8 cellular contexts compared by ENCODE assay signal in the genomic region with DNA sequence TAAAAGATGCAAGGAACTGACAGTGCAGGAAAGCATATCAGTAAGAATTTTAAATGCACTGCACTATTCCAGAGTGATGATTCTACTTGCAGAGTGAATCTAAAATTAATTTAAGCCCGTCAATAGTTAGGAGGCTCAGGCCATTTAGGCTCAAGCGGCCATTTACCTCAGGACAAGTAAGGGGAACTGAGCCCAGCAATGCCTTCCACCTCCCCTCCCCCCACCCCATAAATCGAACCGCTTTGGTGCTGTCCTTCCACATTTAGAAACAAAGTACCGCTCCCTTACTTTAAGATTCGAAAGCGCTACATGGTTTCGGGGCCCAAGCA. TPM values are rescaled to one million over a fixed set of nuclear protein-coding genes. Genes with fewer than 3 reads are reported as not detected.
A peak's percentile ranks its signal among the peaks of the same experiment; 100 is the strongest.
DNase-seq lines count a peak whose midpoint lies in the region; ATAC-seq and TF ChIP-seq lines count a peak whose summit lies in the region.

No MANE protein-coding gene starts in this region.

- peaks cover 15% of the 10 kb centered on the region for H3K4me1 Mint-ChIP-seq in CD14-positive monocyte
- H3K4me1 Mint-ChIP-seq in activated naive CD8-positive, alpha-beta T cell treated with anti-CD3 and anti-CD28 coated beads, Interleukin-2, amount 10 ng/mL, durations not matched to agents 7 days and 5 days: peaks cover 16% of the 10 kb centered on the region

- H3K4me3 ChIP-seq in iPS-11a (ENCODE audit: low read depth, low read length): peak overlapping the region; percentile 61
- H3K4me3 ChIP-seq in skin epidermis: peak overlapping the region; percentile 44 to 68 (median 58)

- peak overlapping the region in 20 of 21 experiments; percentile 62 to 88 (median 82) for H3K27ac ChIP-seq in skin epidermis

- peaks cover 0 to 13% (median 0%) of the 10 kb centered on the region in 3 donors for H3K27me3 Mint-ChIP-seq in CD14-positive monocyte (ENCODE audit: low read depth in 3 of 3)
- H3K27me3 Mint-ChIP-seq in activated naive CD8-positive, alpha-beta T cell treated with anti-CD3 and anti-CD28 coated beads, Interleukin-2, amount 10 ng/mL, durations not matched to agents 7 days and 5 days: no peaks in the 10 kb centered on the region

- DNase-seq in CD14-positive monocyte (ENCODE audit: low spot score): no peak
- DNase-seq in activated naive CD8-positive, alpha-beta T cell treated with anti-CD3 and anti-CD28 coated beads, Interleukin-2, amount 10 ng/mL, durations not matched to agents 7 days and 5 days: no peak
- no peak for DNase-seq in NCI-H1417 treated with DMSO at 0.1 percent for 48 hours (lab: John Stamatoyannopoulos, UW)
- no peak for DNase-seq in superior temporal gyrus (ENCODE audit: extremely low spot score)

- peak overlapping the region; percentile 96 for H3K4me3 Mint-ChIP-seq in CD14-positive monocyte
- H3K4me3 Mint-ChIP-seq in activated naive CD8-positive, alpha-beta T cell treated with anti-CD3 and anti-CD28 coated beads, Interleukin-2, amount 10 ng/mL, durations not matched to agents 7 days and 5 days: peak overlapping the region; percentile 100

- no peak for TF ChIP-seq CTCF in CD14-positive monocyte (IDR thresholded peaks at IDR 0.05)

- peaks cover 39% of the 10 kb centered on the region in 2 donors for H3K36me3 Mint-ChIP-seq in CD14-positive monocyte
- H3K36me3 Mint-ChIP-seq in activated naive CD8-positive, alpha-beta T cell treated with anti-CD3 and anti-CD28 coated beads, Interleukin-2, amount 10 ng/mL, durations not matched to agents 7 days and 5 days: peaks cover 18% of the 10 kb centered on the region

- ATAC-seq in HG02610 (IDR thresholded peaks at IDR 0.05; ENCODE audit: unreplicated experiment): peak; percentile 7
- ATAC-seq in activated naive CD8-positive, alpha-beta T cell treated with anti-CD3 and anti-CD28 coated beads, Interleukin-2, amount 10 ng/mL, durations not matched to agents 7 days and 5 days (ENCODE audit: low read depth): no peak
- ATAC-seq in HG02840 (IDR thresholded peaks at IDR 0.05; ENCODE audit: low FRiP score, unreplicated experiment): no peak

- POLR2A ChIA-PET in activated naive CD8-positive, alpha-beta T cell treated with anti-CD3 and anti-CD28 coated beads, Interleukin-2, amount 10 ng/mL, durations not matched to agents 7 days and 5 days (lab: Charles Lee): interaction anchor here (0.9 kb wide), 1 partner anchor 88 kb away, joined by 3 read pairs; the partner anchor contains the start of genes DNAAF6 and NUP62CL

- intact Hi-C loops in CD14-positive monocyte (cut with micrococcal nuclease): no loop called here

- H3K27ac Mint-ChIP-seq in CD14-positive monocyte: peak overlapping the region in 5 of 7 donors; percentile 25 to 94 (median 90)
- H3K27ac Mint-ChIP-seq in activated naive CD8-positive, alpha-beta T cell treated with anti-CD3 and anti-CD28 coated beads, Interleukin-2, amount 10 ng/mL, durations not matched to agents 7 days and 5 days: peak overlapping the region; percentile 99

- H3K9me3 Mint-ChIP-seq in CD14-positive monocyte: no peaks in the 10 kb centered on the region
- H3K9me3 Mint-ChIP-seq in activated naive CD8-positive, alpha-beta T cell treated with anti-CD3 and anti-CD28 coated beads, Interleukin-2, amount 10 ng/mL, durations not matched to agents 7 days and 5 days: no peaks in the 10 kb centered on the region

RNA-seq across cellular contexts. Expression of gene RBM41, which starts 0.7 kb away (rescaled TPM):
- 1 to 10 TPM; 8.6 to 9.5 TPM for polyA plus RNA-seq in CD14-positive monocyte
- 10 to 100 TPM; 19.2 to 19.7 TPM for total RNA-seq in activated naive CD8-positive, alpha-beta T cell treated with anti-CD3 and anti-CD28 coated beads, Interleukin-2, amount 10 ng/mL, durations not matched to agents 7 days and 5 days
